24 cellular contexts compared by ENCODE assay signal in the genomic region with DNA sequence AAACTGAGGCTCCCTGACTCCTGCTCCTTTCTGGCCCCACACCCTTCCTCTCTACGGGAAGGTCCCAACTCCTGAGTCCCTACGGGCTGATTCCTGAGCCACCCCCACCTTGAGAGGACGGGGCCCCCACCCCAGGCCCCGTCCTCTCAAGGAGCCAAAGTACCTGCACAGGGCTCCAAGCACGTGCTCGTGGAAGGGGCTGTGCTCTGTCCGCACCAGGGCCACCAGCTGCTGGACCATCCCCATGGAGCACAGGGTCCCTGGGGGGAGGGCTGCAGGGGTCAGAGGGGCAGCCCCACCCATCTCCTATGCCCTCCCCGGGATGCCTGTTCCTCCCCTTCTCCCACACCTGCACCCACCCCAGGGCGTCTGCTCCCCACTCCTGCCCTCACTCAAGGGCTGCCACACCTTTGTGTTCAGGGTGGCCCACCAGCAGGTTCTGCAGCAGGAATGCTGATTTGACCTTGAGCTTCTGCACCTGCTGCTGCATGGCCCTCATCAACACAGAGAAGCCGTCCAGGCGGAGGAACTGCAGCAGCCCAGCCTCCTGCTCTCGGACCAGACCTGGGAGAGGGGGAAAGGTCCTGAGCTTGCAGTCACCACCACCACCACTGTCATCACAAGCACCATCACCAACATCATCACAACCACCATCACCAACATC. TPM values are rescaled to one million over a fixed set of nuclear protein-coding genes. Genes with fewer than 3 reads are reported as not detected.
DNase-seq lines count a peak whose midpoint lies in the region; ATAC-seq and TF ChIP-seq lines count a peak whose summit lies in the region.
"Had no signal": no experiment of that assay in that cellular context is flagged by ENCODE, and none has a peak within 500 bp of the region (broad histone marks: within the 10 kb centered on the region; RNA-seq: fewer than 3 reads in every experiment).

No MANE protein-coding gene starts in this region.

- H3K4me1 Mint-ChIP-seq in activated naive CD8-positive, alpha-beta T cell treated with anti-CD3 and anti-CD28 coated beads, Interleukin-2, amount 10 ng/mL, durations not matched to agents 7 days and 5 days, result peaks cover 9% of the 10 kb centered on the region
- no peaks in the 10 kb centered on the region for H3K4me1 Mint-ChIP-seq in activated naive CD8-positive, alpha-beta T cell treated with anti-CD3 and anti-CD28 coated beads for 36 hours
- no peaks in the 10 kb centered on the region for H3K4me1 Mint-ChIP-seq in chondrocyte (ENCODE audit: low read depth)
- H3K4me1 Mint-ChIP-seq in natural killer cell, result peaks cover 0 to 9% of the 10 kb centered on the region in 2 donors

- no peak overlapping the region for H3K4me3 ChIP-seq in adrenal gland
- H3K4me3 ChIP-seq: GM23338, PC-9, SJCRH30 had no signal

- H3K27ac Mint-ChIP-seq in activated naive CD8-positive, alpha-beta T cell treated with anti-CD3 and anti-CD28 coated beads, Interleukin-2, amount 10 ng/mL, durations not matched to agents 7 days and 5 days, result peak overlapping the region; percentile 8
- no peak overlapping the region for H3K27ac Mint-ChIP-seq in activated naive CD8-positive, alpha-beta T cell treated with anti-CD3 and anti-CD28 coated beads for 36 hours
- H3K27ac Mint-ChIP-seq in chondrocyte (ENCODE audit: unreplicated experiment) (no peak overlapping the region), natural killer cell (peak overlapping the region; percentile 29 to 77)
- H3K27ac Mint-ChIP-seq: GM23338 had no signal

- WGBS in adrenal gland, 4 donors, result 95 to 97% (median 96%) methylated on average over 3 to 12 of the region's 12 CpGs

- H3K27me3 ChIP-seq in adrenal gland, result no peaks in the 10 kb centered on the region
- H3K27me3 ChIP-seq: SJCRH30 had no signal

- DNase-seq in activated naive CD8-positive, alpha-beta T cell treated with anti-CD3 and anti-CD28 coated beads, Interleukin-2, amount 10 ng/mL, durations not matched to agents 7 days and 5 days, result no peak
- DNase-seq in activated naive CD8-positive, alpha-beta T cell treated with anti-CD3 and anti-CD28 coated beads for 36 hours, result no peak
- DNase-seq in chondrocyte (ENCODE audit: low spot score) (peak; percentile 88), natural killer cell (no peak), AG08396 (ENCODE audit: low spot score) (no peak), adrenal gland (no peak)
- DNase-seq: 8988T; AML-193; C1 segment of cervical spinal cord; CD8-positive, alpha-beta memory T cell; DMS53; GDM1; HCEC 1CT; Karpas-422; NCI-H1417; NCI-H187 treated with DMSO at 0.1 percent for 48 hours; NCI-H2227 treated with DMSO at 0.1 percent for 48 hours; NCI-H510A; NCI-H748 treated with DMSO at 0.1 percent for 48 hours; PC-9; SJCRH30 had no signal

- H3K27me3 Mint-ChIP-seq in activated naive CD8-positive, alpha-beta T cell treated with anti-CD3 and anti-CD28 coated beads, Interleukin-2, amount 10 ng/mL, durations not matched to agents 7 days and 5 days, result no peaks in the 10 kb centered on the region
- no peaks in the 10 kb centered on the region for H3K27me3 Mint-ChIP-seq in activated naive CD8-positive, alpha-beta T cell treated with anti-CD3 and anti-CD28 coated beads for 36 hours
- no peaks in the 10 kb centered on the region for H3K27me3 Mint-ChIP-seq in chondrocyte (ENCODE audit: low read depth)
- H3K27me3 Mint-ChIP-seq in natural killer cell (ENCODE audit: low read depth in 2 of 2), result no peaks in the 10 kb centered on the region
- H3K27me3 Mint-ChIP-seq: CD8-positive, alpha-beta memory T cell had no signal

- peaks cover 7% of the 10 kb centered on the region for H3K9me3 Mint-ChIP-seq in activated naive CD8-positive, alpha-beta T cell treated with anti-CD3 and anti-CD28 coated beads, Interleukin-2, amount 10 ng/mL, durations not matched to agents 7 days and 5 days
- H3K9me3 Mint-ChIP-seq in activated naive CD8-positive, alpha-beta T cell treated with anti-CD3 and anti-CD28 coated beads for 36 hours, result peaks cover 4% of the 10 kb centered on the region
- H3K9me3 Mint-ChIP-seq in chondrocyte (ENCODE audit: low read depth) (peaks cover 6% of the 10 kb centered on the region), natural killer cell (peaks cover 5% of the 10 kb centered on the region in 2 donors)

- no peak for ATAC-seq in activated naive CD8-positive, alpha-beta T cell treated with anti-CD3 and anti-CD28 coated beads, Interleukin-2, amount 10 ng/mL, durations not matched to agents 7 days and 5 days (ENCODE audit: low read depth)
- ATAC-seq in natural killer cell, result peak in 2 of 3 donors; percentile 47 to 50
- ATAC-seq in GM19035 (IDR thresholded peaks at IDR 0.05; ENCODE audit: unreplicated experiment), result no peak
- ATAC-seq: GM23338 had no signal

- intact Hi-C loops in natural killer cell (cut with micrococcal nuclease) (no loop called here), adrenal gland (cut with DNase I) (no loop called here)

- H3K4me1 ChIP-seq in adrenal gland (replicated peaks in 1 of 2), result no peaks in the 10 kb centered on the region
- H3K4me1 ChIP-seq: SJCRH30 had no signal

- no peak for TF ChIP-seq POLR2A in adrenal gland (IDR thresholded peaks at IDR 0.05)

- H3K4me3 Mint-ChIP-seq in activated naive CD8-positive, alpha-beta T cell treated with anti-CD3 and anti-CD28 coated beads, Interleukin-2, amount 10 ng/mL, durations not matched to agents 7 days and 5 days, result no peak overlapping the region
- H3K4me3 Mint-ChIP-seq in activated naive CD8-positive, alpha-beta T cell treated with anti-CD3 and anti-CD28 coated beads for 36 hours, result no peak overlapping the region
- H3K4me3 Mint-ChIP-seq in chondrocyte (ENCODE audit: unreplicated experiment), result no peak overlapping the region
- H3K4me3 Mint-ChIP-seq in natural killer cell, result no peak overlapping the region
- H3K4me3 Mint-ChIP-seq: CD8-positive, alpha-beta memory T cell; GM23338 had no signal

- POLR2A ChIA-PET in activated naive CD8-positive, alpha-beta T cell treated with anti-CD3 and anti-CD28 coated beads, Interleukin-2, amount 10 ng/mL, durations not matched to agents 7 days and 5 days (lab: Charles Lee), result no interaction called here

- H3K9me3 ChIP-seq in adrenal gland (replicated peaks in 1 of 3), result no peaks in the 10 kb centered on the region

- H3K36me3 Mint-ChIP-seq in activated naive CD8-positive, alpha-beta T cell treated with anti-CD3 and anti-CD28 coated beads, Interleukin-2, amount 10 ng/mL, durations not matched to agents 7 days and 5 days, result peaks cover 13% of the 10 kb centered on the region
- H3K36me3 Mint-ChIP-seq in activated naive CD8-positive, alpha-beta T cell treated with anti-CD3 and anti-CD28 coated beads for 36 hours, result peaks cover 20% of the 10 kb centered on the region
- H3K36me3 Mint-ChIP-seq in chondrocyte (ENCODE audit: low read depth), result peaks cover 6% of the 10 kb centered on the region
- no peaks in the 10 kb centered on the region for H3K36me3 Mint-ChIP-seq in natural killer cell

- no peak overlapping the region for H3K27ac ChIP-seq in adrenal gland
- H3K27ac ChIP-seq: PC-9, RWPE1, SJCRH30 had no signal

- H3K36me3 ChIP-seq in adrenal gland (replicated peaks in 1 of 2), result no peaks in the 10 kb centered on the region

- TF ChIP-seq CTCF in chondrocyte (IDR thresholded peaks at IDR 0.05) (no peak), natural killer cell (IDR thresholded peaks at IDR 0.05) (no peak), adrenal gland (IDR thresholded peaks at IDR 0.05) (no peak)

RNA-seq across cellular contexts. Expression of a gene that starts 7.0 kb away (rescaled TPM):
- total RNA-seq in activated naive CD8-positive, alpha-beta T cell treated with anti-CD3 and anti-CD28 coated beads, Interleukin-2, amount 10 ng/mL, durations not matched to agents 7 days and 5 days, result 100 to 1,000 TPM; 211 to 226 TPM
- 100 to 1,000 TPM; 226 to 227 TPM for total RNA-seq in activated naive CD8-positive, alpha-beta T cell treated with anti-CD3 and anti-CD28 coated beads for 36 hours
- 47.6 to 58.4 TPM (median 49.9 TPM) in 3 replicates for total RNA-seq in chondrocyte
- total RNA-seq in natural killer cell, result 100 to 1,000 TPM; 252 to 275 (median 260) TPM
- total RNA-seq in adrenal gland, result 100 to 1,000 TPM in 2 of 8 donors, 10 to 100 TPM in 6; 55.1 to 116 (median 87.9) TPM
- polyA plus RNA-seq in adrenal gland, result 100 to 1,000 TPM in 1 of 3 donors, 10 to 100 TPM in 2; 33.4 to 102 (median 56.1) TPM

RNA-seq across cellular contexts. Expression of a gene that starts 14.1 kb away (rescaled TPM):
- 10 to 100 TPM; 19.5 to 20.3 TPM for total RNA-seq in activated naive CD8-positive, alpha-beta T cell treated with anti-CD3 and anti-CD28 coated beads, Interleukin-2, amount 10 ng/mL, durations not matched to agents 7 days and 5 days
- 10 to 100 TPM; 68.0 to 69.7 TPM for total RNA-seq in activated naive CD8-positive, alpha-beta T cell treated with anti-CD3 and anti-CD28 coated beads for 36 hours
- total RNA-seq in chondrocyte, result 22.7 to 30.3 TPM (median 24.2 TPM) in 3 replicates
- 10 to 100 TPM; 17.1 to 19.5 (median 18.5) TPM for total RNA-seq in natural killer cell
- total RNA-seq in adrenal gland, result 10 to 100 TPM; 22.0 to 46.0 (median 33.2) TPM
- polyA plus RNA-seq in adrenal gland, result 10 to 100 TPM; 18.8 to 49.8 (median 49.2) TPM

RNA-seq across cellular contexts. Expression of a gene that starts 17.9 kb away (rescaled TPM):
- total RNA-seq in activated naive CD8-positive, alpha-beta T cell treated with anti-CD3 and anti-CD28 coated beads, Interleukin-2, amount 10 ng/mL, durations not matched to agents 7 days and 5 days, result 1 to 10 TPM; 9.0 TPM
- total RNA-seq in activated naive CD8-positive, alpha-beta T cell treated with anti-CD3 and anti-CD28 coated beads for 36 hours, result 1 to 10 TPM; 5.6 to 6.4 TPM
- total RNA-seq in chondrocyte (14.0 to 15.9 TPM (median 15.3 TPM) in 3 replicates), natural killer cell (1 to 10 TPM; 6.0 to 9.8 (median 6.5) TPM), adrenal gland (10 to 100 TPM in 6 of 8 donors, 1 to 10 TPM in 2; 2.0 to 24.9 (median 13.0) TPM)
- polyA plus RNA-seq in adrenal gland, result 10 to 100 TPM in 2 of 3 donors, 1 to 10 TPM in 1; 7.2 to 64.3 (median 27.6) TPM

RNA-seq across cellular contexts. Expression of a gene that starts 37.3 kb away (rescaled TPM):
- total RNA-seq in activated naive CD8-positive, alpha-beta T cell treated with anti-CD3 and anti-CD28 coated beads, Interleukin-2, amount 10 ng/mL, durations not matched to agents 7 days and 5 days, result 10 to 100 TPM; 18.8 to 19.4 TPM
- total RNA-seq in activated naive CD8-positive, alpha-beta T cell treated with anti-CD3 and anti-CD28 coated beads for 36 hours, result 1 to 10 TPM; 7.3 to 7.9 TPM
- total RNA-seq in chondrocyte, result 1.4 to 1.5 TPM (median 1.4 TPM) in 3 replicates
- total RNA-seq in natural killer cell, result 10 to 100 TPM; 12.6 to 14.7 (median 14.6) TPM
- total RNA-seq in adrenal gland, result 1 to 10 TPM; 1.5 to 5.2 (median 4.3) TPM
- 10 to 100 TPM in 2 of 3 donors, under 1 TPM in 1; 0.20 to 47.8 (median 23.1) TPM for polyA plus RNA-seq in adrenal gland

RNA-seq across cellular contexts. Expression of a gene that starts 56.6 kb away (rescaled TPM):
- total RNA-seq in activated naive CD8-positive, alpha-beta T cell treated with anti-CD3 and anti-CD28 coated beads, Interleukin-2, amount 10 ng/mL, durations not matched to agents 7 days and 5 days, result not detected
- total RNA-seq in activated naive CD8-positive, alpha-beta T cell treated with anti-CD3 and anti-CD28 coated beads for 36 hours, result not detected
- total RNA-seq in chondrocyte (0.42 to 0.54 TPM in 2 of 3 replicates, not detected in the other), natural killer cell (under 1 TPM in 1 of 3 donors, not detected in 2; 0.45 TPM), adrenal gland (10 to 100 TPM; 42.8 to 93.8 (median 52.9) TPM)
- polyA plus RNA-seq in adrenal gland, result 10 to 100 TPM; 30.1 to 54.9 (median 34.9) TPM
- total RNA-seq: CD8-positive, alpha-beta memory T cell had no signal
- polyA plus RNA-seq: CD8-positive, alpha-beta memory T cell had no signal

Comparison
In these comparisons a context has a peak if more than half of its experiments do, and no peak if none do; other contexts are left out.
1. H3K27ac Mint-ChIP-seq: peak in activated naive CD8-positive, alpha-beta T cell treated with anti-CD3 and anti-CD28 coated beads, Interleukin-2, amount 10 ng/mL, durations not matched to agents 7 days and 5 days (single experiment) and natural killer cell (2 of 2); none in activated naive CD8-positive, alpha-beta T cell treated with anti-CD3 and anti-CD28 coated beads for 36 hours (single experiment) and chondrocyte (single experiment).
2. ATAC-seq: peak in natural killer cell (2 of 3); none in activated naive CD8-positive, alpha-beta T cell treated with anti-CD3 and anti-CD28 coated beads, Interleukin-2, amount 10 ng/mL, durations not matched to agents 7 days and 5 days (single experiment) and GM19035 (single experiment).